Comparison of ENCODE assay signal across 1 cellular context in the genomic region with DNA sequence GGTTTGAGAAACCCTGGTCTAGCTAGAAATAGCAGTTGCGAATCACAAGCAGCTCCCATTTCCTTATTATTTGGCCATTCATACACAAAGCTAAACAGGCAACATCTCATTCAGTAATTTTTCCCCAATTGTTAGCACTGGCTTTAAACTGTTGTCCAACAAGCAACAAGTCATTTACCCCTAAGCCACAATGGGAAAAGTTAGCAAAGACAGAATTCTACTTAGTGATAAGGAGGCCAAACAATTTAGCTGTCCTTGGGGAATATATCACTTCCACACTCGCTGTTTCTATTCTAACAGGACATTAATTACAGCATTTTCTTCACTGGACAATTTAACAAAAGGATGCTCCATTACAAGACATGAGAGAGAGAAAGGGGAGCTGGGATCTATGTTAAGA.
TF ChIP-seq lines count a peak whose summit lies in the region.

No MANE protein-coding gene starts in this region.

TF ChIP-seq in IMR-90, 13 proteins besides CTCF, POLR2A, EP300 and RAD21:
- TF ChIP-seq, protein P1, sequence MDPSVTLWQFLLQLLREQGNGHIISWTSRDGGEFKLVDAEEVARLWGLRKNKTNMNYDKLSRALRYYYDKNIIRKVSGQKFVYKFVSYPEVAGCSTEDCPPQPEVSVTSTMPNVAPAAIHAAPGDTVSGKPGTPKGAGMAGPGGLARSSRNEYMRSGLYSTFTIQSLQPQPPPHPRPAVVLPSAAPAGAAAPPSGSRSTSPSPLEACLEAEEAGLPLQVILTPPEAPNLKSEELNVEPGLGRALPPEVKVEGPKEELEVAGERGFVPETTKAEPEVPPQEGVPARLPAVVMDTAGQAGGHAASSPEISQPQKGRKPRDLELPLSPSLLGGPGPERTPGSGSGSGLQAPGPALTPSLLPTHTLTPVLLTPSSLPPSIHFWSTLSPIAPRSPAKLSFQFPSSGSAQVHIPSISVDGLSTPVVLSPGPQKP (IDR thresholded peaks at IDR 0.05; ENCODE audit: borderline replicate concordance, low read depth, low read length): no peak
- TF ChIP-seq MAZ (IDR thresholded peaks at IDR 0.05; ENCODE audit: borderline replicate concordance, low read depth, low read length) (no peak), RFX5 (IDR thresholded peaks at IDR 0.05; ENCODE audit: low read depth, low read length) (no peak), RCOR1 (IDR thresholded peaks at IDR 0.05; ENCODE audit: insufficient replicate concordance, low read length) (no peak), CEBPB (IDR thresholded peaks at IDR 0.05; ENCODE audit: low read depth, low read length) (no peak), MXI1 (IDR thresholded peaks at IDR 0.05; ENCODE audit: borderline replicate concordance, low read depth, low read length) (no peak), MAFK (IDR thresholded peaks at IDR 0.05; ENCODE audit: low read depth, low read length) (no peak), SMC3 (IDR thresholded peaks at IDR 0.05; ENCODE audit: low read depth, low read length) (no peak), CHD1 (IDR thresholded peaks at IDR 0.05; ENCODE audit: low read depth, low read length) (no peak; the same call in 1 of the 2 replicates), BHLHE40 (IDR thresholded peaks at IDR 0.05; ENCODE audit: low read depth, low read length) (no peak), FOS (IDR thresholded peaks at IDR 0.05; ENCODE audit: low read depth, low read length) (no peak)
- TF ChIP-seq, protein P2, sequence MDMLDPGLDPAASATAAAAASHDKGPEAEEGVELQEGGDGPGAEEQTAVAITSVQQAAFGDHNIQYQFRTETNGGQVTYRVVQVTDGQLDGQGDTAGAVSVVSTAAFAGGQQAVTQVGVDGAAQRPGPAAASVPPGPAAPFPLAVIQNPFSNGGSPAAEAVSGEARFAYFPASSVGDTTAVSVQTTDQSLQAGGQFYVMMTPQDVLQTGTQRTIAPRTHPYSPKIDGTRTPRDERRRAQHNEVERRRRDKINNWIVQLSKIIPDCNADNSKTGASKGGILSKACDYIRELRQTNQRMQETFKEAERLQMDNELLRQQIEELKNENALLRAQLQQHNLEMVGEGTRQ (IDR thresholded peaks at IDR 0.05; ENCODE audit: low read depth, low read length): no peak
